In genomic region chr2:72989770-72990556, GRCh38 we compare ENCODE assay signal across 14 cellular contexts.
A peak's percentile ranks its signal among the peaks of the same experiment; 100 is the strongest.
DNase-seq lines count a peak whose midpoint lies in the region; ATAC-seq, FAIRE-seq and TF ChIP-seq lines count a peak whose summit lies in the region.
"Had no signal": no experiment of that assay in that cellular context is flagged by ENCODE, and none has a peak within 500 bp of the region (broad histone marks: within the 10 kb centered on the region; RNA-seq: fewer than 3 reads in every experiment).

No MANE protein-coding gene starts in this region.

- no peak overlapping the region for H3K4me2 ChIP-seq in GM23338
- H3K4me2 ChIP-seq in keratinocyte (ENCODE audit: control insufficient read depth, extremely low read depth, insufficient read depth, low read depth, low read length): no peak overlapping the region

- H3K9me3 Mint-ChIP-seq in GM23338: no peaks in the 10 kb centered on the region
- H3K9me3 Mint-ChIP-seq: activated CD4-positive, alpha-beta T cell treated with anti-CD3 and anti-CD28 coated beads, Interleukin-2, amount 10 ng/mL, durations not matched to agents 7 days and 5 days had no signal

- H3K9me3 ChIP-seq in keratinocyte (ENCODE audit: control insufficient read depth, low read depth, low read length) (no peaks in the 10 kb centered on the region), SJCRH30 (replicated peaks) (no peaks in the 10 kb centered on the region)

- no peaks in the 10 kb centered on the region for H3F3A ChIP-seq in GM23338 (replicated peaks; ENCODE audit: low read depth)

- H3K9me2 ChIP-seq in GM23338 (ENCODE audit: insufficient read depth): no peaks in the 10 kb centered on the region

- H4K20me1 ChIP-seq in GM23338 (replicated peaks; ENCODE audit: insufficient read depth): no peaks in the 10 kb centered on the region
- H4K20me1 ChIP-seq in keratinocyte (ENCODE audit: control insufficient read depth, extremely low read depth, insufficient read depth, low read length): no peaks in the 10 kb centered on the region

- H2AFZ ChIP-seq in GM23338 (no peak overlapping the region), keratinocyte (ENCODE audit: control insufficient read depth, low read length) (peak overlapping the region; percentile 9)

- no peaks in the 10 kb centered on the region for H3K4me1 ChIP-seq in GM23338 (ENCODE audit: insufficient read depth)
- peaks cover 3% of the 10 kb centered on the region for H3K4me1 ChIP-seq in keratinocyte (ENCODE audit: control insufficient read depth, extremely low read depth, insufficient read depth, low read length)
- no peaks in the 10 kb centered on the region for H3K4me1 ChIP-seq in SJCRH30

- no peak overlapping the region for H3K9ac ChIP-seq in keratinocyte (ENCODE audit: control insufficient read depth, extremely low read depth, insufficient read depth, low read length)

- DNase-seq in GM23338 (ENCODE audit: low spot score) (no peak), astrocyte of the hippocampus (ENCODE audit: low read depth, low spot score) (peak; percentile 29), keratinocyte (ENCODE audit: low read depth, low spot score) (no peak), putamen (ENCODE audit: low spot score) (peak; percentile 27), AML-193 (lab: John Stamatoyannopoulos, UW) (no peak), erythroblast (lab: John Stamatoyannopoulos, UW) (no peak), SJCRH30 (no peak)
- DNase-seq: activated CD4-positive, alpha-beta T cell treated with anti-CD3 and anti-CD28 coated beads, Interleukin-2, amount 10 ng/mL, durations not matched to agents 7 days and 5 days; activated gamma-delta T cell treated with Interleukin-2 at 50 U/mL for 16 hours; mammary epithelial cell; NCI-H2029; NCI-H748 treated with DMSO at 0.1 percent for 48 hours; T-helper 17 cell had no signal

- no peak for FAIRE-seq in keratinocyte (lab: Jason Lieb, UNC)

- H3K9me1 ChIP-seq in keratinocyte (ENCODE audit: control insufficient read depth, extremely low read depth, insufficient read depth, low read length): no peaks in the 10 kb centered on the region

- peaks cover 9% of the 10 kb centered on the region for H3K27me3 Mint-ChIP-seq in GM23338 (ENCODE audit: insufficient read depth, low read depth, poor library complexity)
- H3K27me3 Mint-ChIP-seq: activated CD4-positive, alpha-beta T cell treated with anti-CD3 and anti-CD28 coated beads, Interleukin-2, amount 10 ng/mL, durations not matched to agents 7 days and 5 days; T-helper 17 cell had no signal

- dilution Hi-C loops in keratinocyte (cut with MboI; ENCODE audit: extremely low pct_ligation_motif_present, low sequenced_read_pairs): no loop called here

- H3K36me3 Mint-ChIP-seq in GM23338 (ENCODE audit: low read depth): no peaks in the 10 kb centered on the region

- ATAC-seq in GM23338: peak; percentile 11; the same call in 2 of the 3 replicates
- ATAC-seq in GM21529 (IDR thresholded peaks at IDR 0.05; ENCODE audit: unreplicated experiment): no peak
- ATAC-seq: T-helper 17 cell had no signal

- H3K36me3 ChIP-seq in GM23338 (ENCODE audit: insufficient read depth) (no peaks in the 10 kb centered on the region), keratinocyte (ENCODE audit: control insufficient read depth in 2 of 2, extremely low read depth in 1 of 2, insufficient read depth in 2 of 2, low read length in 2 of 2) (no peaks in the 10 kb centered on the region), SJCRH30 (no peaks in the 10 kb centered on the region)

- H3K79me2 ChIP-seq in GM23338 (replicated peaks; ENCODE audit: insufficient read depth): no peaks in the 10 kb centered on the region
- no peaks in the 10 kb centered on the region for H3K79me2 ChIP-seq in keratinocyte (ENCODE audit: control insufficient read depth, insufficient read depth, low read length)

- H3K27me3 ChIP-seq in GM23338 (ENCODE audit: insufficient read depth) (no peaks in the 10 kb centered on the region), keratinocyte (ENCODE audit: control insufficient read depth, extremely low read depth, insufficient read depth, low read length) (no peaks in the 10 kb centered on the region), SJCRH30 (no peaks in the 10 kb centered on the region)

- TF ChIP-seq CTCF in GM23338 (conservative IDR thresholded peaks at IDR 0.05; ENCODE audit: low read depth in 2 of 2) (no peak), keratinocyte (optimal IDR thresholded peaks at IDR 0.05 in 1 of 3, IDR thresholded peaks at IDR 0.05 in 1 of 3, conservative IDR thresholded peaks at IDR 0.05 in 1 of 3; ENCODE audit: extremely low read depth in 1 of 3, insufficient read depth in 2 of 3, low read length in 3 of 3) (no peak)

- no peak overlapping the region for H3K27ac Mint-ChIP-seq in GM23338
- H3K27ac Mint-ChIP-seq: activated CD4-positive, alpha-beta T cell treated with anti-CD3 and anti-CD28 coated beads, Interleukin-2, amount 10 ng/mL, durations not matched to agents 7 days and 5 days; T-helper 17 cell had no signal

- H3K4me3 Mint-ChIP-seq in GM23338: no peak overlapping the region
- H3K4me3 Mint-ChIP-seq: activated CD4-positive, alpha-beta T cell treated with anti-CD3 and anti-CD28 coated beads, Interleukin-2, amount 10 ng/mL, durations not matched to agents 7 days and 5 days; T-helper 17 cell had no signal

- H3K4me1 Mint-ChIP-seq in GM23338: peaks cover 24% of the 10 kb centered on the region
- H3K4me1 Mint-ChIP-seq: activated CD4-positive, alpha-beta T cell treated with anti-CD3 and anti-CD28 coated beads, Interleukin-2, amount 10 ng/mL, durations not matched to agents 7 days and 5 days had no signal

- no peak for TF ChIP-seq POLR2A in erythroblast (IDR thresholded peaks at IDR 0.05; ENCODE audit: low read length)

- no peak overlapping the region for H3K4me3 ChIP-seq in GM23338
- no peak overlapping the region for H3K4me3 ChIP-seq in keratinocyte (ENCODE audit: control insufficient read depth in 2 of 3, extremely low read depth in 1 of 3, insufficient read depth in 2 of 3, low read depth in 1 of 3, low read length in 3 of 3)
- no peak overlapping the region for H3K4me3 ChIP-seq in SJCRH30

- H3K27ac ChIP-seq in GM23338 (ENCODE audit: low read depth): no peak overlapping the region
- no peak overlapping the region for H3K27ac ChIP-seq in keratinocyte (ENCODE audit: control insufficient read depth, insufficient read depth, low read length)
- no peak overlapping the region for H3K27ac ChIP-seq in SJCRH30

TF ChIP-seq in GM23338, 12 proteins besides CTCF, POLR2A, EP300 and RAD21:
- TF ChIP-seq ZNF114 (CRISPR knock-in tag; IDR thresholded peaks at IDR 0.05) (no peak), ETS1 (IDR thresholded peaks at IDR 0.05) (no peak), REST (IDR thresholded peaks at IDR 0.05; ENCODE audit: unreplicated experiment) (no peak), JUNB (IDR thresholded peaks at IDR 0.05; ENCODE audit: unreplicated experiment) (no peak), EZH2 (IDR thresholded peaks at IDR 0.05; ENCODE audit: low read depth, unreplicated experiment) (no peak)

Comparison
In these comparisons a context has a peak if more than half of its experiments do, and no peak if none do; other contexts are left out.
1. DNase-seq: peak in astrocyte of the hippocampus (single experiment) and putamen (single experiment); none in GM23338 (single experiment), keratinocyte (single experiment), AML-193 (0 of 2), erythroblast (0 of 2) and SJCRH30 (0 of 2).